ENCODE assay signal across 6 cellular contexts in genomic region chrX:88746215-88746614, GRCh38. TPM values are rescaled to one million over a fixed set of nuclear protein-coding genes. Genes with fewer than 3 reads are reported as not detected.
"Had no signal": no experiment of that assay in that cellular context is flagged by ENCODE, and none has a peak within 500 bp of the region (broad histone marks: within the 10 kb centered on the region; RNA-seq: fewer than 3 reads in every experiment).

No MANE protein-coding gene starts in this region.

RNA-seq across cellular contexts. Expression of gene CPXCR1, which starts 0.8 kb away (rescaled TPM):
- total RNA-seq: GM23248, GM23338, H1, H7, H9, HFFc6 had no signal
- polyA plus RNA-seq: GM23248, GM23338, H1 had no signal
